In genomic region chr1:80678438-80678837, GRCh38 we compare ENCODE assay signal across 21 cellular contexts.
DNase-seq lines count a peak whose midpoint lies in the region; ATAC-seq, FAIRE-seq and TF ChIP-seq lines count a peak whose summit lies in the region.
"Had no signal": no experiment of that assay in that cellular context is flagged by ENCODE, and none has a peak within 500 bp of the region (broad histone marks: within the 10 kb centered on the region; RNA-seq: fewer than 3 reads in every experiment).

No MANE protein-coding gene starts in this region.

- H3K4me2 ChIP-seq in HepG2 (ENCODE audit: low read depth, low read length) (no peak overlapping the region), PC-9 (no peak overlapping the region)
- H3K4me2 ChIP-seq: A549; BLaER1 treated with 17β-estradiol and CSF1 and Interleukin-3, amounts not matched to agents 10 nM and 100 nM had no signal

- H3K27me3 ChIP-seq in liver (ENCODE audit: control insufficient read depth in 4 of 4, insufficient read depth in 4 of 4, low read length in 3 of 4) (no peaks in the 10 kb centered on the region), HepG2 (ENCODE audit: control insufficient read depth in 1 of 2, insufficient read depth in 2 of 2, low read length in 2 of 2) (no peaks in the 10 kb centered on the region), PC-9 (ENCODE audit: insufficient read depth, low read depth) (no peaks in the 10 kb centered on the region), adrenal gland (no peaks in the 10 kb centered on the region), H7 (ENCODE audit: control insufficient read depth, insufficient read depth, low read length) (no peaks in the 10 kb centered on the region)
- H3K27me3 ChIP-seq: BE2C; BLaER1 treated with 17β-estradiol and CSF1 and Interleukin-3, amounts not matched to agents 10 nM and 100 nM had no signal

- no peak overlapping the region for H3K9ac ChIP-seq in liver (ENCODE audit: low read depth in 1 of 2, low read length in 2 of 2)
- no peak overlapping the region for H3K9ac ChIP-seq in HepG2 (ENCODE audit: insufficient read depth, low read depth, low read length)
- H3K9ac ChIP-seq: BLaER1 treated with 17β-estradiol and CSF1 and Interleukin-3, amounts not matched to agents 10 nM and 100 nM had no signal

- no peaks in the 10 kb centered on the region for H3K9me3 ChIP-seq in liver (ENCODE audit: control insufficient read depth in 4 of 4, low read length in 3 of 4)
- peaks cover 76% of the 10 kb centered on the region for H3K9me3 ChIP-seq in HepG2 (ENCODE audit: low read length)
- H3K9me3 ChIP-seq in PC-9 (ENCODE audit: insufficient read depth, low read depth): no peaks in the 10 kb centered on the region
- no peaks in the 10 kb centered on the region for H3K9me3 ChIP-seq in adrenal gland (replicated peaks in 1 of 3)
- H3K9me3 ChIP-seq: A549; BE2C; BLaER1 treated with 17β-estradiol and CSF1 and Interleukin-3, amounts not matched to agents 10 nM and 100 nM; HAP-1 had no signal

- TF ChIP-seq RAD21 in liver (IDR thresholded peaks at IDR 0.05): peak; percentile 35 to 47
- TF ChIP-seq RAD21 in HepG2 (CRISPR knock-in tag; IDR thresholded peaks at IDR 0.05): no peak

- no peak for FAIRE-seq in HepG2 (lab: Jason Lieb, UNC)
- FAIRE-seq: A549, G401.6, GM12892 had no signal

- intact Hi-C loops in HepG2 (cut with micrococcal nuclease; ENCODE audit: unreplicated experiment) (no loop called here), PC-9 (cut with micrococcal nuclease; ENCODE audit: unreplicated experiment) (no loop called here), adrenal gland (cut with DNase I) (no loop called here)

- H3K36me3 ChIP-seq in liver (ENCODE audit: control insufficient read depth in 4 of 4, insufficient read depth in 3 of 4, low read depth in 1 of 4, low read length in 3 of 4) (peaks cover 0 to 5% (median 0%) of the 10 kb centered on the region in 4 donors), HepG2 (replicated peaks in 1 of 2; ENCODE audit: control insufficient read depth in 1 of 2, insufficient read depth in 2 of 2, low read length in 2 of 2) (no peaks in the 10 kb centered on the region), PC-9 (ENCODE audit: low read depth) (no peaks in the 10 kb centered on the region), adrenal gland (replicated peaks in 1 of 2) (no peaks in the 10 kb centered on the region), H7 (replicated peaks; ENCODE audit: control insufficient read depth, insufficient read depth, low read length) (no peaks in the 10 kb centered on the region)
- H3K36me3 ChIP-seq: BE2C; BLaER1 treated with 17β-estradiol and CSF1 and Interleukin-3, amounts not matched to agents 10 nM and 100 nM; HAP-1 had no signal

- no peaks in the 10 kb centered on the region for H3F3A ChIP-seq in PC-9 (ENCODE audit: insufficient read depth, low read depth)

- no peak for ATAC-seq in HepG2
- peak; percentile 60 for ATAC-seq in left lobe of liver
- ATAC-seq: A549 had no signal

- no peak for TF ChIP-seq POLR2A in HepG2 (IDR thresholded peaks at IDR 0.05; ENCODE audit: insufficient read depth in 1 of 2, low read depth in 2 of 2, low read length in 2 of 2)
- TF ChIP-seq POLR2A in erythroblast (IDR thresholded peaks at IDR 0.05; ENCODE audit: low read length): no peak
- no peak for TF ChIP-seq POLR2A in adrenal gland (IDR thresholded peaks at IDR 0.05)

- in situ Hi-C loops in HepG2 (cut with HindIII; ENCODE audit: extremely low pct_ligation_motif_present, low pct_unique_long_range_greater_than_20kb): no loop called here

- TF ChIP-seq CTCF in liver (IDR thresholded peaks at IDR 0.05; ENCODE audit: low read depth, low read length, missing input control) (no peak), HepG2 (CRISPR knock-in tag; IDR thresholded peaks at IDR 0.05) (no peak), PC-9 (conservative IDR thresholded peaks at IDR 0.05) (no peak), adrenal gland (IDR thresholded peaks at IDR 0.05) (no peak)

- CTCF ChIA-PET in HepG2 (lab: Yijun Ruan, JAX; ENCODE audit: low intra/inter-chr PET ratio, low total read pairs): no interaction called here
- CTCF ChIA-PET in PC-9 (lab: Charles Lee): no interaction called here

- H3K27ac ChIP-seq in liver (ENCODE audit: low read depth in 1 of 2, low read length in 2 of 2) (no peak overlapping the region), HepG2 (ENCODE audit: extremely low read length, insufficient read depth, low read length) (no peak overlapping the region), PC-9 (no peak overlapping the region), adrenal gland (no peak overlapping the region)
- H3K27ac ChIP-seq: A549; BLaER1 treated with 17β-estradiol and CSF1 and Interleukin-3, amounts not matched to agents 10 nM and 100 nM had no signal

- no peaks in the 10 kb centered on the region for H3K9me2 ChIP-seq in PC-9 (ENCODE audit: insufficient read depth)

- H3K79me2 ChIP-seq in HepG2 (ENCODE audit: insufficient read depth, low read length): no peaks in the 10 kb centered on the region
- H3K79me2 ChIP-seq in PC-9 (ENCODE audit: low read depth): no peaks in the 10 kb centered on the region

- WGBS in liver: 67% methylated on average over 5 of the region's 5 CpGs
- 47% methylated on average over 5 of the region's 5 CpGs for WGBS in HepG2 (ENCODE audit: low lambda C conversion rate)
- WGBS in adrenal gland, 4 donors: 89 to 96% (median 92%) methylated on average over 5 of the region's 5 CpGs

- BruUV-seq in HepG2 (replicated peaks; lab: Mats Ljungman, UMichigan) (no TSS peak), PC-9 (replicated peaks; lab: Mats Ljungman, UMichigan) (no TSS peak)

- H3K4me3 ChIP-seq in liver (ENCODE audit: low read depth in 1 of 3, low read length in 3 of 3) (no peak overlapping the region), HepG2 (replicated peaks in 1 of 3; ENCODE audit: insufficient read depth in 1 of 3, low read depth in 2 of 3, low read length in 3 of 3) (no peak overlapping the region), PC-9 (no peak overlapping the region), adrenal gland (no peak overlapping the region), H7 (ENCODE audit: insufficient read depth, low read depth, low read length) (no peak overlapping the region)
- H3K4me3 ChIP-seq: A549; BLaER1 treated with 17β-estradiol and CSF1 and Interleukin-3, amounts not matched to agents 10 nM and 100 nM; HAP-1 had no signal

- no peak overlapping the region for H2AFZ ChIP-seq in HepG2 (ENCODE audit: low read length)
- 0 out of 2 replicates have a peak overlapping the region, but pooled peaks have one; percentile 13 for H2AFZ ChIP-seq in PC-9

- H4K20me1 ChIP-seq in HepG2 (ENCODE audit: insufficient read depth, low read length): no peaks in the 10 kb centered on the region
- no peaks in the 10 kb centered on the region for H4K20me1 ChIP-seq in PC-9 (ENCODE audit: insufficient read depth)
- H4K20me1 ChIP-seq: BLaER1 treated with 17β-estradiol and CSF1 and Interleukin-3, amounts not matched to agents 10 nM and 100 nM had no signal

- TF ChIP-seq EP300 in HepG2 (IDR thresholded peaks at IDR 0.05; ENCODE audit: low read depth in 2 of 2, low read length in 2 of 2) (no peak), HepG2 (CRISPR knock-in tag; IDR thresholded peaks at IDR 0.05; ENCODE audit: borderline replicate concordance) (no peak)

- POLR2A ChIA-PET in HepG2 (lab: Yijun Ruan, JAX) (no interaction called here), PC-9 (lab: Charles Lee; ENCODE audit: unreplicated experiment) (no interaction called here)

- DNase-seq in HepG2 (ENCODE audit: low spot score): no peak
- DNase-seq in PC-9: no peak
- DNase-seq in left lobe of liver (ENCODE audit: low spot score): no peak
- DNase-seq in erythroblast (lab: John Stamatoyannopoulos, UW): no peak
- DNase-seq in adrenal gland: no peak
- no peak for DNase-seq in H7
- DNase-seq: 8988T; ACHN; AML-193; BE2C; CD4-positive, alpha-beta T cell; CD8-positive, alpha-beta memory T cell; DMS153; DND-41; HFFc6 had no signal

- H3K4me1 ChIP-seq in liver (ENCODE audit: control insufficient read depth in 4 of 4, insufficient read depth in 4 of 4, low read length in 3 of 4) (no peaks in the 10 kb centered on the region), HepG2 (ENCODE audit: insufficient read depth, low read length) (no peaks in the 10 kb centered on the region), PC-9 (replicated peaks; ENCODE audit: insufficient read depth) (no peaks in the 10 kb centered on the region), adrenal gland (replicated peaks in 1 of 2) (no peaks in the 10 kb centered on the region)
- H3K4me1 ChIP-seq: A549; BE2C; BLaER1 treated with 17β-estradiol and CSF1 and Interleukin-3, amounts not matched to agents 10 nM and 100 nM; HAP-1 had no signal

TF ChIP-seq in liver, 16 proteins besides CTCF, POLR2A, EP300 and RAD21:
- TF ChIP-seq FOXA1 (IDR thresholded peaks at IDR 0.05) (no peak), SP1 (IDR thresholded peaks at IDR 0.05) (no peak), HNF4A (conservative IDR thresholded peaks at IDR 0.05) (no peak), GABPA (IDR thresholded peaks at IDR 0.05 in 1 of 2, conservative IDR thresholded peaks at IDR 0.05 in 1 of 2) (no peak), YY1 (IDR thresholded peaks at IDR 0.05) (no peak), FOXA2 (IDR thresholded peaks at IDR 0.05) (no peak), HNF4G (IDR thresholded peaks at IDR 0.05) (no peak), NR2F2 (IDR thresholded peaks at IDR 0.05) (no peak)
- TF ChIP-seq, protein P1, sequence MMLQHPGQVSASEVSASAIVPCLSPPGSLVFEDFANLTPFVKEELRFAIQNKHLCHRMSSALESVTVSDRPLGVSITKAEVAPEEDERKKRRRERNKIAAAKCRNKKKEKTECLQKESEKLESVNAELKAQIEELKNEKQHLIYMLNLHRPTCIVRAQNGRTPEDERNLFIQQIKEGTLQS (IDR thresholded peaks at IDR 0.05): no peak

TF ChIP-seq in HepG2, 621 proteins besides CTCF, POLR2A, EP300 and RAD21 (continues in another document):
- no peak for TF ChIP-seq ZFP37 (CRISPR knock-in tag; IDR thresholded peaks at IDR 0.05; ENCODE audit: borderline replicate concordance)
- no peak for TF ChIP-seq ZBTB49 (CRISPR knock-in tag; IDR thresholded peaks at IDR 0.05; ENCODE audit: borderline replicate concordance)
- TF ChIP-seq SMYD3 (CRISPR knock-in tag; IDR thresholded peaks at IDR 0.05): no peak
- TF ChIP-seq MED1 (CRISPR knock-in tag; IDR thresholded peaks at IDR 0.05): no peak
